17 cellular contexts compared by ENCODE assay signal in the genomic region with DNA sequence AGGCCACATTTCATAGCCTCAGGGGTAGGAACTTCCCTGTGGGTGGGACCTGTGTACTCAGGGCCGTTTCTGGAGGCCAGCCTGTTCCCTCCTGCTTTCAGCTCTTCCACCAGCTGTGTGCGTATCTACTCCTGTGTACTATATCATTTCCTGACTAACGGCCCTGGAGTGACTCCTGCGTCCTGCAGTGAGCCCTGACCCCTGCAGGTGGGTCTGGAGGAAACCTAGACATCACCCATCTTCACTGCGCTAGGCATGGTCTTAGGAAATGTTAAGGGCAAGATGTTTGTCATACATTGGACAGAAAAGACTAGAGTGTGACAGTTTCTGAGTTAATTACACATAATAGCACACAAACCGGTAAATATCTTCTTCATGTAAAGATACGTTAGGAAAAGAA.
A peak's percentile ranks its signal among the peaks of the same experiment; 100 is the strongest.
DNase-seq lines count a peak whose midpoint lies in the region; ATAC-seq and TF ChIP-seq lines count a peak whose summit lies in the region.
"Had no signal": no experiment of that assay in that cellular context is flagged by ENCODE, and none has a peak within 500 bp of the region (broad histone marks: within the 10 kb centered on the region; RNA-seq: fewer than 3 reads in every experiment).

No MANE protein-coding gene starts in this region.

- DNase-seq in COLO668 (lab: John Stamatoyannopoulos, UW; ENCODE audit: unreplicated experiment) (peak; percentile 22), H9 (no peak), RWPE2 (ENCODE audit: low spot score) (no peak), neuronal stem cell (ENCODE audit: low spot score) (no peak), brain microvascular endothelial cell (no peak)
- DNase-seq: CD8-positive, alpha-beta T cell; EL; GF-D8; NCI-H1694; NCI-H446 treated with DMSO at 0.1 percent for 48 hours; NCI-H526 treated with DMSO at 0.1 percent for 48 hours; Right ventricle myocardium superior; SW 1271; T-helper 17 cell had no signal

- peaks cover 5 to 11% (median 10%) of the 10 kb centered on the region in 3 experiments for H3K36me3 Mint-ChIP-seq in H9 (ENCODE audit: insufficient read depth in 1 of 3, low read depth in 3 of 3)
- H3K36me3 Mint-ChIP-seq: CD8-positive, alpha-beta T cell had no signal

- peaks cover 14 to 18% of the 10 kb centered on the region in 2 experiments for H3K4me1 Mint-ChIP-seq in H9
- H3K4me1 Mint-ChIP-seq: T-helper 17 cell had no signal

- 0 out of 2 replicates have a peak, but pooled peaks cover 2% of the 10 kb centered on the region for H3K4me1 ChIP-seq in H9 (ENCODE audit: insufficient read depth, low read length)
- no peaks in the 10 kb centered on the region for H3K4me1 ChIP-seq in RWPE2 (ENCODE audit: insufficient read depth, poor library complexity, severe bottlenecking)
- no peaks in the 10 kb centered on the region for H3K4me1 ChIP-seq in neuronal stem cell (ENCODE audit: control insufficient read depth in 2 of 2, insufficient read depth in 1 of 2, low read depth in 1 of 2, low read length in 2 of 2)

- H3K27ac ChIP-seq in H9 (ENCODE audit: insufficient read length, low read depth, low read length), result no peak overlapping the region
- no peak overlapping the region for H3K27ac ChIP-seq in RWPE2 (ENCODE audit: poor library complexity, severe bottlenecking)
- H3K27ac ChIP-seq in neuronal stem cell (replicated peaks; ENCODE audit: low read length), result no peak overlapping the region
- no peak overlapping the region for H3K27ac ChIP-seq in brain microvascular endothelial cell

- H3K9ac ChIP-seq in H9 (ENCODE audit: extremely low read depth, insufficient read length, low read length), result no peak overlapping the region
- H3K9ac ChIP-seq in neuronal stem cell (ENCODE audit: low read depth, low read length, poor library complexity), result no peak overlapping the region

- no peak overlapping the region for H4K8ac ChIP-seq in H9 (replicated peaks; ENCODE audit: insufficient read length, low read depth, low read length)
- no peak overlapping the region for H4K8ac ChIP-seq in neuronal stem cell (ENCODE audit: low read depth, low read length)

- H3K4me2 ChIP-seq in H9 (ENCODE audit: insufficient read depth, insufficient read length, low read length), result no peak overlapping the region
- no peak overlapping the region for H3K4me2 ChIP-seq in neuronal stem cell (ENCODE audit: insufficient read depth, low read length, poor library complexity, severe bottlenecking)

- peak; percentile 64; the same call in 2 of the 3 replicates for ATAC-seq in RWPE2 (ENCODE audit: low read depth)
- ATAC-seq in SK-N-SH treated with all-trans-retinoic acid at 6 μM for 48 hours, result no peak
- ATAC-seq in HG02885 (IDR thresholded peaks at IDR 0.05; ENCODE audit: poor library complexity, unreplicated experiment), result no peak
- ATAC-seq: CD8-positive, alpha-beta T cell; HepG2; T-helper 17 cell had no signal

- H3K79me1 ChIP-seq in H9 (ENCODE audit: insufficient read depth, low read depth, low read length, poor library complexity, severe bottlenecking), result no peaks in the 10 kb centered on the region
- no peaks in the 10 kb centered on the region for H3K79me1 ChIP-seq in neuronal stem cell (ENCODE audit: low read depth, low read length)

- H3K36me3 ChIP-seq in RWPE2 (ENCODE audit: low read depth) (no peaks in the 10 kb centered on the region), neuronal stem cell (replicated peaks in 1 of 2; ENCODE audit: control insufficient read depth in 2 of 2, insufficient read depth in 2 of 2, low read length in 2 of 2) (no peaks in the 10 kb centered on the region), brain microvascular endothelial cell (replicated peaks) (no peaks in the 10 kb centered on the region)

- H3K27ac Mint-ChIP-seq in H9, result no peak overlapping the region
- H3K27ac Mint-ChIP-seq: CD8-positive, alpha-beta T cell; T-helper 17 cell had no signal

- H3K18ac ChIP-seq in H9 (ENCODE audit: insufficient read length, low read depth, low read length), result no peak overlapping the region
- H3K18ac ChIP-seq in neuronal stem cell (ENCODE audit: low read length), result peak overlapping the region; percentile 62

- H2BK12ac ChIP-seq in H9 (ENCODE audit: insufficient read length, low read depth, low read length) (no peak overlapping the region), neuronal stem cell (ENCODE audit: low read length) (no peak overlapping the region)

- H3K23ac ChIP-seq in H9 (ENCODE audit: insufficient read length, low read depth, low read length) (no peak overlapping the region), neuronal stem cell (ENCODE audit: low read depth, low read length, poor library complexity) (no peak overlapping the region)

- no peaks in the 10 kb centered on the region for H3K23me2 ChIP-seq in H9 (ENCODE audit: insufficient read length, low read depth, low read length, poor library complexity, severe bottlenecking)

- H4K20me1 ChIP-seq in H9 (ENCODE audit: control insufficient read depth, insufficient read depth, insufficient read length), result no peaks in the 10 kb centered on the region

- no peak overlapping the region for H3T11ph ChIP-seq in H9 (ENCODE audit: low read length)

- H3K27me3 ChIP-seq in H9 (ENCODE audit: insufficient read depth, low read length), result no peaks in the 10 kb centered on the region
- no peaks in the 10 kb centered on the region for H3K27me3 ChIP-seq in RWPE2 (ENCODE audit: insufficient read depth, poor library complexity, severe bottlenecking)
- H3K27me3 ChIP-seq in neuronal stem cell (ENCODE audit: control insufficient read depth in 3 of 3, insufficient read depth in 3 of 3, low read depth in 1 of 3, low read length in 3 of 3), result no peaks in the 10 kb centered on the region
- H3K27me3 ChIP-seq in brain microvascular endothelial cell (replicated peaks), result no peaks in the 10 kb centered on the region

- H2AFZ ChIP-seq in H9 (ENCODE audit: low read length) (no peak overlapping the region), neuronal stem cell (ENCODE audit: low read length) (no peak overlapping the region)

- H3K4me3 Mint-ChIP-seq in H9, result no peak overlapping the region
- H3K4me3 Mint-ChIP-seq: CD8-positive, alpha-beta T cell; T-helper 17 cell had no signal

- in situ Hi-C loops in brain microvascular endothelial cell (cut with HindIII; ENCODE audit: low pct_ligation_motif_present, low sequenced_read_pairs), result no loop called here

- H2AK5ac ChIP-seq in H9 (ENCODE audit: insufficient read length, low read length), result no peak overlapping the region
- no peak overlapping the region for H2AK5ac ChIP-seq in neuronal stem cell (ENCODE audit: low read depth, low read length)

- H3K56ac ChIP-seq in H9 (ENCODE audit: insufficient read length, low read depth, low read length), result no peak overlapping the region

- H4K91ac ChIP-seq in H9 (ENCODE audit: insufficient read length, low read depth, low read length) (no peak overlapping the region), neuronal stem cell (ENCODE audit: low read depth, low read length, poor library complexity) (no peak overlapping the region)

- peaks cover 10 to 17% of the 10 kb centered on the region in 2 experiments; a peak in 4 of 5 replicates for H3K9me3 Mint-ChIP-seq in H9

- H3K9me3 ChIP-seq in H9 (ENCODE audit: control insufficient read depth, low read depth, low read length), result peaks cover 8% of the 10 kb centered on the region
- H3K9me3 ChIP-seq in RWPE2 (ENCODE audit: severe bottlenecking), result peaks cover 3% of the 10 kb centered on the region
- H3K9me3 ChIP-seq in neuronal stem cell (replicated peaks in 1 of 2; ENCODE audit: control insufficient read depth in 2 of 2, insufficient read depth in 1 of 2, low read depth in 1 of 2, low read length in 2 of 2), result peaks cover 0 to 3% of the 10 kb centered on the region in 2 donors

- TF ChIP-seq CTCF in H9 (conservative IDR thresholded peaks at IDR 0.05) (peak; percentile 36; the same call in 2 of the 3 replicates), RWPE2 (IDR thresholded peaks at IDR 0.05; ENCODE audit: poor library complexity, severe bottlenecking) (peak; percentile 33), brain microvascular endothelial cell (IDR thresholded peaks at IDR 0.05; ENCODE audit: low read depth, low read length, missing control alignments) (no peak)

- no peak overlapping the region for H2BK5ac ChIP-seq in H9 (ENCODE audit: insufficient read length, low read length)
- H2BK5ac ChIP-seq in neuronal stem cell (ENCODE audit: low read length), result no peak overlapping the region

- H2BK15ac ChIP-seq in H9 (ENCODE audit: low read depth, low read length), result no peak overlapping the region
- H2BK15ac ChIP-seq in neuronal stem cell (ENCODE audit: low read length), result no peak overlapping the region

- H4K5ac ChIP-seq in H9 (ENCODE audit: insufficient read length, low read depth, low read length), result no peak overlapping the region

- no peaks in the 10 kb centered on the region for H3K79me2 ChIP-seq in H9 (ENCODE audit: insufficient read depth, low read length)

- no CpG with 5 or more reads among the region's 7 CpGs for WGBS in H9 (ENCODE audit: extremely low coverage, insufficient read length, low lambda C conversion rate)
- WGBS in neuronal stem cell (ENCODE audit: extremely low coverage in 2 of 2, insufficient read length in 2 of 2, insufficient replicate concordance in 1 of 2), 2 donors, result no CpG with 5 or more reads among the region's 7 CpGs

- H3K14ac ChIP-seq in H9 (ENCODE audit: insufficient read depth, low read length) (no peak overlapping the region), neuronal stem cell (ENCODE audit: low read length) (no peak overlapping the region)

- H3K4me3 ChIP-seq in RWPE2 (ENCODE audit: severe bottlenecking) (no peak overlapping the region), neuronal stem cell (ENCODE audit: low read length in 2 of 2) (no peak overlapping the region), brain microvascular endothelial cell (ENCODE audit: low read depth, low read length) (no peak overlapping the region)

- H3K4ac ChIP-seq in H9 (ENCODE audit: low read depth, low read length) (no peak overlapping the region), neuronal stem cell (ENCODE audit: low read length) (no peak overlapping the region)

- no peak overlapping the region for H2BK20ac ChIP-seq in H9 (ENCODE audit: low read depth, low read length, poor library complexity, severe bottlenecking)

- H2BK120ac ChIP-seq in H9 (ENCODE audit: low read depth, low read length, poor library complexity, severe bottlenecking), result no peak overlapping the region
- no peak overlapping the region for H2BK120ac ChIP-seq in neuronal stem cell (ENCODE audit: low read depth, low read length)

- no peaks in the 10 kb centered on the region for H3K27me3 Mint-ChIP-seq in H9 (ENCODE audit: low read depth)
- H3K27me3 Mint-ChIP-seq: T-helper 17 cell had no signal

TF ChIP-seq in SK-N-SH treated with all-trans-retinoic acid at 6 μM for 48 hours, 23 proteins besides CTCF, POLR2A, EP300 and RAD21 (continues in another document):
- TF ChIP-seq, protein P1, sequence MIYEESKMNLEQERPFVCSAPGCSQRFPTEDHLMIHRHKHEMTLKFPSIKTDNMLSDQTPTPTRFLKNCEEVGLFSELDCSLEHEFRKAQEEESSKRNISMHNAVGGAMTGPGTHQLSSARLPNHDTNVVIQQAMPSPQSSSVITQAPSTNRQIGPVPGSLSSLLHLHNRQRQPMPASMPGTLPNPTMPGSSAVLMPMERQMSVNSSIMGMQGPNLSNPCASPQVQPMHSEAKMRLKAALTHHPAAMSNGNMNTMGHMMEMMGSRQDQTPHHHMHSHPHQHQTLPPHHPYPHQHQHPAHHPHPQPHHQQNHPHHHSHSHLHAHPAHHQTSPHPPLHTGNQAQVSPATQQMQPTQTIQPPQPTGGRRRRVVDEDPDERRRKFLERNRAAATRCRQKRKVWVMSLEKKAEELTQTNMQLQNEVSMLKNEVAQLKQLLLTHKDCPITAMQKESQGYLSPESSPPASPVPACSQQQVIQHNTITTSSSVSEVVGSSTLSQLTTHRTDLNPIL (CRISPR knock-in tag; IDR thresholded peaks at IDR 0.05; ENCODE audit: low read depth), result no peak
